Comparison of ENCODE assay signal across 8 cellular contexts in the genomic region with DNA sequence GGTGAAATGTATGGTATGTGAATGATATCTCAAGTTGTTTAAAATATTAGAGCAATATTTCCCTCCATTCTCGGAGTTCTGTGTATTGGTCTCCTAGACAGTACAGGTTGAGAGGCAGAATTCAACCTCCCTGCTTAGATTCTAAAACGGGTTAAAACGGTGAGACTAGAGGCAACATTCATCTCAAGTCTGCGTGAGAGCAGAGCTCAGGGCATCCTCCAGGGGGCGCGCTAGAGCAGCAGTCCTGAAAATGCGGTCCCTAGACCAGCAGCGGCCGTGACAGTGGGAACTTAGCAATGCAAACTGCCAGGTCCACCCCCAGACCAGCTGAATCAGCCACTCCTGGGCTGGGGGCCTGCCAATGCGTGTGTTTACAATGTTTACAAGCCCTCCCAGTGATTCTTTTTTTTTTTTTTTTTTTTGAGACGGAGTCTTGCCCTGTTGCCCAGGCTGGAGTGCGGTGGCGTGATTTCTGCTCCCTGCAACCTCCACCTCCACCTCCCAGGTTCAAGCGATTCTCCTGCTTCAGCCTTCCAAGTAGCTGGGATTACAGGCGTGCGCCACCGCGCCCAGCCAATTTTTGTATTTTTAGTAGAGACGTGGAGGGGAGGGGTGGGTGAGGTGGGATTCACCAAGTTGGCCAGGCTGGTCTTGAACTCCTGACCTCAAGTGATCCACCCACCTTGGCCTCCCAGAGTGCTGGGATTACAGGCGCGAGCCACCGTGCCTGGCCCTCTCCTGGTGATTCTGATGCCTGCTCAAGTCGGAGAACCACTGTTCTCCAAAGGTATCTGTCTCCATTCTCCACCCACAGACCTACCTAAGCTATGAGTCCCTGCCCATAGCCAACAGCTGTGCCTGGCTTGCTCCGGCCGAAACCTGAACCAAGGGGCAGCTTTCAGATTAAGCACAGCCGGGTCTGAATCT. TPM values are rescaled to one million over a fixed set of nuclear protein-coding genes. Genes with fewer than 3 reads are reported as not detected.
DNase-seq lines count a peak whose midpoint lies in the region; ATAC-seq and TF ChIP-seq lines count a peak whose summit lies in the region.

No MANE protein-coding gene starts in this region.

- H3K27me3 Mint-ChIP-seq in HFFc6 (ENCODE audit: insufficient read depth) (peaks cover 2% of the 10 kb centered on the region; the same call in 1 of the 2 replicates), endothelial cell (ENCODE audit: unreplicated experiment) (peaks cover 3% of the 10 kb centered on the region)

- no peaks in the 10 kb centered on the region for H3K36me3 Mint-ChIP-seq in HFFc6 (ENCODE audit: low read depth)
- H3K36me3 Mint-ChIP-seq in endothelial cell (ENCODE audit: low read depth, unreplicated experiment) = no peaks in the 10 kb centered on the region

- H3K9me3 ChIP-seq in NT2/D1 (ENCODE audit: insufficient read depth, low read length) = no peaks in the 10 kb centered on the region
- no peaks in the 10 kb centered on the region for H3K9me3 ChIP-seq in mucosa of descending colon

- intact Hi-C loops in mucosa of descending colon (cut with DNase I, micrococcal nuclease) = loop anchor here (5.0 kb wide), 2 partner anchors 50 to 55 kb away; no protein-coding TSS in a partner anchor

- H3K4me3 Mint-ChIP-seq in HFFc6 (no peak overlapping the region), endothelial cell (ENCODE audit: unreplicated experiment) (no peak overlapping the region)

- no peak overlapping the region for H3K4me3 ChIP-seq in NT2/D1 (ENCODE audit: insufficient read length, low read depth)
- no peak overlapping the region for H3K4me3 ChIP-seq in mucosa of descending colon

- H3K27me3 ChIP-seq in NT2/D1 (ENCODE audit: insufficient read depth, insufficient read length) = no peaks in the 10 kb centered on the region

- ATAC-seq in mucosa of descending colon (peak; percentile 93), GM18511 (IDR thresholded peaks at IDR 0.05; ENCODE audit: unreplicated experiment) (no peak)

- H3K9me3 Mint-ChIP-seq in HFFc6 (no peaks in the 10 kb centered on the region), endothelial cell (ENCODE audit: unreplicated experiment) (no peaks in the 10 kb centered on the region)

- no peak overlapping the region for H3K27ac Mint-ChIP-seq in HFFc6
- H3K27ac Mint-ChIP-seq in endothelial cell (ENCODE audit: unreplicated experiment) = peak overlapping the region; percentile 0

- H3K4me1 Mint-ChIP-seq in HFFc6 (ENCODE audit: low read depth) = peaks cover 10% of the 10 kb centered on the region
- H3K4me1 Mint-ChIP-seq in endothelial cell (ENCODE audit: unreplicated experiment) = peaks cover under 1% of the 10 kb centered on the region

- H3K36me3 ChIP-seq in NT2/D1 (ENCODE audit: insufficient read depth, insufficient read length, low read length) = no peaks in the 10 kb centered on the region
- H3K36me3 ChIP-seq in mucosa of descending colon (ENCODE audit: low read depth) = no peaks in the 10 kb centered on the region

- no peak overlapping the region for H3K9ac ChIP-seq in NT2/D1 (ENCODE audit: insufficient read length, low read depth)

- peak; percentile 88 for DNase-seq in D341Med (ENCODE audit: low spot score)
- peak; percentile 55 for DNase-seq in HFFc6
- DNase-seq in NT2/D1 (ENCODE audit: low read depth, low spot score) = peak; percentile 68
- DNase-seq in activated CD8-positive, alpha-beta memory T cell treated with anti-CD3 and anti-CD28 coated beads, Interleukin-2, amount 50 U/mL, for 24 hours (ENCODE audit: extremely low read depth) = peak; percentile 35
- DNase-seq in endothelial cell (ENCODE audit: low spot score) = peak; percentile 86
- peak; percentile 79 to 89 (median 85) for DNase-seq in mucosa of descending colon
- peak; percentile 80 for DNase-seq in stimulated activated CD8-positive, alpha-beta memory T cell treated with anti-CD3 and anti-CD28 coated beads, Interleukin-7, amount 100 ng/mL, for 24 hours (ENCODE audit: low read depth)

- H3K4me1 ChIP-seq in NT2/D1 (ENCODE audit: insufficient read depth, insufficient read length) (peaks cover 17% of the 10 kb centered on the region), mucosa of descending colon (ENCODE audit: low read depth) (no peaks in the 10 kb centered on the region)

- peak; percentile 96 for TF ChIP-seq CTCF in HFFc6 (IDR thresholded peaks at IDR 0.05)
- peak; percentile 93 for TF ChIP-seq CTCF in endothelial cell (IDR thresholded peaks at IDR 0.05; ENCODE audit: unreplicated experiment)
- TF ChIP-seq CTCF in mucosa of descending colon (IDR thresholded peaks at IDR 0.05) = peak; percentile 87

RNA-seq across cellular contexts. Expression of a gene that starts 24.2 kb away (rescaled TPM):
- total RNA-seq in HFFc6 (2021; fragmentation: NEBNext Ultra II Directional; extraction: Animal tissue kit (Norgen Biotek cat#: 25700)) = 10 to 100 TPM; 37.6 to 58.3 (median 40.7) TPM
- total RNA-seq in endothelial cell (ENCODE audit: unreplicated experiment) = 40.8 TPM
- 10 to 100 TPM; 47.5 to 60.3 (median 59.2) TPM for total RNA-seq in mucosa of descending colon

RNA-seq across cellular contexts. Expression of a gene that starts 27.3 kb away (rescaled TPM):
- 100 to 1,000 TPM in 2 of 6 experiments, 10 to 100 TPM in 4; 83.2 to 106 (median 92.3) TPM for total RNA-seq in HFFc6 (2021; fragmentation: NEBNext Ultra II Directional; extraction: Animal tissue kit (Norgen Biotek cat#: 25700))
- total RNA-seq in endothelial cell (ENCODE audit: unreplicated experiment) (81.2 TPM), mucosa of descending colon (10 to 100 TPM; 65.1 to 76.9 (median 72.4) TPM)

RNA-seq across cellular contexts. Expression of a gene that starts 54.7 kb away (rescaled TPM):
- 100 to 1,000 TPM; 580 to 681 (median 632) TPM for total RNA-seq in HFFc6 (2021; fragmentation: NEBNext Ultra II Directional; extraction: Animal tissue kit (Norgen Biotek cat#: 25700))
- total RNA-seq in endothelial cell (ENCODE audit: unreplicated experiment) = 87.3 TPM
- total RNA-seq in mucosa of descending colon = 100 to 1,000 TPM in 1 of 3 donors, 10 to 100 TPM in 2; 52.8 to 120 (median 56.8) TPM

Comparison
In these comparisons a context has a peak if more than half of its experiments do, and no peak if none do; other contexts are left out.
1. DNase-seq: peak in every context shown above with its lines; median percentile 88 in D341Med; 86 in endothelial cell; 85 in mucosa of descending colon; 80 in stimulated activated CD8-positive, alpha-beta memory T cell treated with anti-CD3 and anti-CD28 coated beads, Interleukin-7, amount 100 ng/mL, for 24 hours; 68 in NT2/D1; 55 in HFFc6; 35 in activated CD8-positive, alpha-beta memory T cell treated with anti-CD3 and anti-CD28 coated beads, Interleukin-2, amount 50 U/mL, for 24 hours.